9 cellular contexts compared by ENCODE assay signal in genomic region chr7:22173884-22174573, GRCh38.
A peak's percentile ranks its signal among the peaks of the same experiment; 100 is the strongest.
DNase-seq lines count a peak whose midpoint lies in the region; ATAC-seq lines count a peak whose summit lies in the region.
"Had no signal": no experiment of that assay in that cellular context is flagged by ENCODE, and none has a peak within 500 bp of the region (broad histone marks: within the 10 kb centered on the region; RNA-seq: fewer than 3 reads in every experiment).

No MANE protein-coding gene starts in this region.

- no peaks in the 10 kb centered on the region for H3K9me3 Mint-ChIP-seq in activated CD4-positive, alpha-beta T cell treated with anti-CD3 and anti-CD28 coated beads, Interleukin-2, amount 10 ng/mL, durations not matched to agents 7 days and 5 days

- peak; percentile 69 for DNase-seq in activated CD4-positive, alpha-beta T cell treated with anti-CD3 and anti-CD28 coated beads, Interleukin-2, amount 10 ng/mL, durations not matched to agents 7 days and 5 days
- DNase-seq in activated CD4-positive, alpha-beta T cell treated with anti-CD3 and anti-CD28 coated beads for 1 hour: no peak
- peak; percentile 49 for DNase-seq in NAMALWA (ENCODE audit: low spot score)
- peak; percentile 9 for DNase-seq in hepatic stellate cell (ENCODE audit: low spot score)
- no peak for DNase-seq in RPMI8226
- no peak for DNase-seq in NCI-H226
- DNase-seq in NCI-H446 treated with DMSO at 0.1 percent for 48 hours (lab: John Stamatoyannopoulos, UW): no peak
- DNase-seq: heart right ventricle had no signal

- peak; percentile 94 for ATAC-seq in HG02610 (IDR thresholded peaks at IDR 0.05; ENCODE audit: unreplicated experiment)

- H3K27me3 Mint-ChIP-seq in activated CD4-positive, alpha-beta T cell treated with anti-CD3 and anti-CD28 coated beads, Interleukin-2, amount 10 ng/mL, durations not matched to agents 7 days and 5 days: peaks cover 7% of the 10 kb centered on the region

- H3K27ac Mint-ChIP-seq in activated CD4-positive, alpha-beta T cell treated with anti-CD3 and anti-CD28 coated beads, Interleukin-2, amount 10 ng/mL, durations not matched to agents 7 days and 5 days: peak overlapping the region; percentile 80

- POLR2A ChIA-PET in activated CD4-positive, alpha-beta T cell treated with anti-CD3 and anti-CD28 coated beads, Interleukin-2, amount 10 ng/mL, durations not matched to agents 7 days and 5 days (lab: Charles Lee): no interaction called here

- H3K36me3 Mint-ChIP-seq in activated CD4-positive, alpha-beta T cell treated with anti-CD3 and anti-CD28 coated beads, Interleukin-2, amount 10 ng/mL, durations not matched to agents 7 days and 5 days (ENCODE audit: low read depth): no peaks in the 10 kb centered on the region

- peaks cover 22% of the 10 kb centered on the region for H3K4me1 Mint-ChIP-seq in activated CD4-positive, alpha-beta T cell treated with anti-CD3 and anti-CD28 coated beads, Interleukin-2, amount 10 ng/mL, durations not matched to agents 7 days and 5 days

- CTCF ChIA-PET in activated CD4-positive, alpha-beta T cell treated with anti-CD3 and anti-CD28 coated beads, Interleukin-2, amount 10 ng/mL, durations not matched to agents 7 days and 5 days (lab: Charles Lee): no interaction called here

- peak overlapping the region; percentile 23 for H3K4me3 Mint-ChIP-seq in activated CD4-positive, alpha-beta T cell treated with anti-CD3 and anti-CD28 coated beads, Interleukin-2, amount 10 ng/mL, durations not matched to agents 7 days and 5 days

Comparison
In these comparisons a context has a peak if more than half of its experiments do, and no peak if none do; other contexts are left out.
1. DNase-seq: peak in activated CD4-positive, alpha-beta T cell treated with anti-CD3 and anti-CD28 coated beads, Interleukin-2, amount 10 ng/mL, durations not matched to agents 7 days and 5 days (single experiment), NAMALWA (single experiment) and hepatic stellate cell (single experiment); none in activated CD4-positive, alpha-beta T cell treated with anti-CD3 and anti-CD28 coated beads for 1 hour (single experiment), RPMI8226 (single experiment), NCI-H226 (single experiment) and NCI-H446 treated with DMSO at 0.1 percent for 48 hours (single experiment).